In the genomic region with DNA sequence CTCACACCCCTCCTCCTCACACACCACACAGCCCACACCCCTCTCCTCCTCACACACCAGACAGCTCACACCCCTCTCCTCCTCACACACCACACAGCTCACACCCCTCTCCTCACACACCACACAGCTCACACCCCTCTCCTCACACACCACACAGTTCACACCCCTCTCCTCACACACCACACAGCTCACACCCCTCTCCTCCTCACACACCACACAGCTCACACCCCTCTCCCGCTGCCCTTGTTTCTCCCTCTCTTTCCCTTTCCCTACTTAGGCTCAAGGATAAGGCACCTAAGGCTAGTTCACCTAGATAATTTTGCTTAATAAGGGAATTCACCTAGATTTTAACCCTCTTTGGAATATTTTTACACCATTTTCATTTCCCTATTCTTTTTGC, we compare ENCODE assay signal across 2 cellular contexts. TPM values are rescaled to one million over a fixed set of nuclear protein-coding genes. Genes with fewer than 3 reads are reported as not detected.
"Had no signal": no experiment of that assay in that cellular context is flagged by ENCODE, and none has a peak within 500 bp of the region (broad histone marks: within the 10 kb centered on the region; RNA-seq: fewer than 3 reads in every experiment).

No MANE protein-coding gene starts in this region.

RNA-seq across cellular contexts. Expression of gene LAMC2, which starts 36.0 kb away (rescaled TPM):
- total RNA-seq: activated CD8-positive, alpha-beta T cell treated with anti-CD3 and anti-CD28 coated beads, Interleukin-2, amount 10 ng/mL, durations not matched to agents 7 days and 5 days; T-helper 17 cell had no signal
